Comparison of ENCODE assay signal across 32 cellular contexts in genomic region chr9:126461608-126462007, GRCh38.
"Had no signal": no experiment of that assay in that cellular context is flagged by ENCODE, and none has a peak within 500 bp of the region (broad histone marks: within the 10 kb centered on the region; RNA-seq: fewer than 3 reads in every experiment).

No MANE protein-coding gene starts in this region.

- H3K4me3 Mint-ChIP-seq: activated B cell treated with CpG ODN at 0.5 μM for 24 hours; activated CD8-positive, alpha-beta T cell treated with anti-CD3 and anti-CD28 coated beads for 36 hours; activated naive CD4-positive, alpha-beta T cell treated with anti-CD3 and anti-CD28 coated beads for 36 hours; activated T-cell treated with anti-CD3 and anti-CD28 coated beads, Interleukin-2, amount 50 U/mL, for 4 hours; activated T-helper 1 cell treated with anti-CD3 and anti-CD28 coated beads, Interleukin-12 subunit alpha, Interleukin-12 subunit beta, Interleukin-2, Interleukin-4 antibody, amounts not matched to agents 30 ng/mL and 10 ng/mL and 1 ng/mL, durations not matched to agents 14 hours and 24 hours and 36 hours had no signal

- H3K36me3 Mint-ChIP-seq: activated naive CD4-positive, alpha-beta T cell treated with anti-CD3 and anti-CD28 coated beads, Interleukin-2, amount 50 U/mL, for 72 hours had no signal

- H3K27me3 ChIP-seq: adrenal gland, body of pancreas, breast epithelium had no signal

- H3K4me3 ChIP-seq: adrenal gland, body of pancreas, breast epithelium, K562, PC-9 had no signal

- H3K4me1 ChIP-seq: adrenal gland, body of pancreas, breast epithelium had no signal

- H3K9me3 ChIP-seq: adrenal gland, body of pancreas, breast epithelium had no signal

- H3K36me3 ChIP-seq: adrenal gland, breast epithelium had no signal

- H2AFZ ChIP-seq: PC-9 had no signal

- H3K9me3 Mint-ChIP-seq: activated B cell treated with CpG ODN at 0.5 μM for 24 hours; activated CD8-positive, alpha-beta T cell treated with anti-CD3 and anti-CD28 coated beads for 36 hours; activated naive CD4-positive, alpha-beta T cell treated with anti-CD3 and anti-CD28 coated beads for 36 hours; activated naive CD4-positive, alpha-beta T cell treated with anti-CD3 and anti-CD28 coated beads, Interleukin-2, amount 50 U/mL, for 72 hours; activated T-cell treated with anti-CD3 and anti-CD28 coated beads, Interleukin-2, amount 50 U/mL, for 4 hours; activated T-helper 1 cell treated with anti-CD3 and anti-CD28 coated beads, Interleukin-12 subunit alpha, Interleukin-12 subunit beta, Interleukin-2, Interleukin-4 antibody, amounts not matched to agents 30 ng/mL and 10 ng/mL and 1 ng/mL, durations not matched to agents 14 hours and 24 hours and 36 hours had no signal

- H3K4me2 ChIP-seq: PC-9 had no signal

- H3K4me1 Mint-ChIP-seq: activated B cell treated with CpG ODN at 0.5 μM for 24 hours had no signal

- DNase-seq: activated B cell treated with CpG ODN at 0.5 μM for 24 hours; activated CD4-positive, alpha-beta T cell treated with anti-CD3 and anti-CD28 coated beads for 4 hours; activated CD4-positive, alpha-beta T cell treated with anti-CD3 and anti-CD28 coated beads, Interleukin-2, amount 50 U/mL, for 1 hour; activated CD4-positive, CD25-positive, alpha-beta regulatory T cell treated with anti-CD3 and anti-CD28 coated beads, Interleukin-2, amount 50 U/mL, for 72 hours; activated CD8-positive, alpha-beta T cell treated with anti-CD3 and anti-CD28 coated beads for 36 hours; activated gamma-delta T cell treated with Interleukin-2 at 50 U/mL for 16 hours; activated naive CD4-positive, alpha-beta T cell treated with anti-CD3 and anti-CD28 coated beads for 36 hours; activated T-cell treated with anti-CD3 and anti-CD28 coated beads for 4 hours; activated T-cell treated with anti-CD3 and anti-CD28 coated beads, Interleukin-2, amount 50 U/mL, for 4 hours; NCI-H1048; NCI-H1105 treated with DMSO at 0.1 percent for 48 hours; NCI-H1436 treated with DMSO at 0.1 percent for 48 hours; NCI-H1694 treated with DMSO at 0.1 percent for 48 hours; NCI-H2029; NCI-H345; NCI-H524 treated with DMSO at 0.1 percent for 48 hours; NCI-H748 treated with DMSO at 0.1 percent for 48 hours; NK-92 treated with Interleukin-12 subunit alpha and Interleukin-12 subunit beta, amount 100 ng/mL, for 24 hours; PC-9; Right ventricle myocardium superior; SW 1271; T-helper 1 cell; T-helper 2 cell; T-helper 9 cell had no signal

- H3K27ac Mint-ChIP-seq: activated B cell treated with CpG ODN at 0.5 μM for 24 hours; activated CD8-positive, alpha-beta T cell treated with anti-CD3 and anti-CD28 coated beads for 36 hours; activated naive CD4-positive, alpha-beta T cell treated with anti-CD3 and anti-CD28 coated beads for 36 hours; activated naive CD4-positive, alpha-beta T cell treated with anti-CD3 and anti-CD28 coated beads, Interleukin-2, amount 50 U/mL, for 72 hours; activated T-helper 1 cell treated with anti-CD3 and anti-CD28 coated beads, Interleukin-12 subunit alpha, Interleukin-12 subunit beta, Interleukin-2, Interleukin-4 antibody, amounts not matched to agents 30 ng/mL and 10 ng/mL and 1 ng/mL, durations not matched to agents 14 hours and 24 hours and 36 hours had no signal

- H3K27me3 Mint-ChIP-seq: activated B cell treated with CpG ODN at 0.5 μM for 24 hours; activated CD8-positive, alpha-beta T cell treated with anti-CD3 and anti-CD28 coated beads for 36 hours had no signal

- H3K27ac ChIP-seq: adrenal gland, body of pancreas, breast epithelium, PC-9, RWPE1, VCaP had no signal
